1 cellular context compared by ENCODE assay signal in the genomic region with DNA sequence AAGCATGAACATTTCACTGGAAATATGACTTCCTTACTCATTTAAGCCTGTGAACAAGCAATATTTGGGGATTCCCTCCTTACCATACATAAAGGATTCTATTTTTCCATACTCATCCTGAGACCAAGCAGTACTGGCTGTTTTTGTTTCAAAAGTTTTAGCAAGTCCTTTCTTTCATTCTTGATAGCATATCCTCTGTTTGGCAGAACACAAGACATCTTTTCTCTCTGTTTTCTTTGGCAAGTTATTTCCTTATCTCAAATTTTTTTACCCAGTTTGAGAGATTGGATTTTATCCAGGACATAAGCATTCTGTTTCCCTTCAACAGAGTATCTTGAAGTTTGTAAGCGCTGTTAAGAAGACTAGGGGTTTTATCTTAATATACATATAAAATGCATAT.
TF ChIP-seq lines count a peak whose summit lies in the region.

No MANE protein-coding gene starts in this region.

TF ChIP-seq in IMR-90, 13 proteins besides CTCF, POLR2A, EP300 and RAD21:
- TF ChIP-seq USF2 (IDR thresholded peaks at IDR 0.05; ENCODE audit: low read depth, low read length) (no peak), NFE2L2 (IDR thresholded peaks at IDR 0.05; ENCODE audit: low read depth, low read length) (no peak), CHD1 (IDR thresholded peaks at IDR 0.05; ENCODE audit: low read depth, low read length) (no peak), MXI1 (IDR thresholded peaks at IDR 0.05; ENCODE audit: borderline replicate concordance, low read depth, low read length) (no peak)
TF ChIP-seq in IMR-90: peak in this region for 0.
